ENCODE assay signal across 20 cellular contexts in the genomic region with DNA sequence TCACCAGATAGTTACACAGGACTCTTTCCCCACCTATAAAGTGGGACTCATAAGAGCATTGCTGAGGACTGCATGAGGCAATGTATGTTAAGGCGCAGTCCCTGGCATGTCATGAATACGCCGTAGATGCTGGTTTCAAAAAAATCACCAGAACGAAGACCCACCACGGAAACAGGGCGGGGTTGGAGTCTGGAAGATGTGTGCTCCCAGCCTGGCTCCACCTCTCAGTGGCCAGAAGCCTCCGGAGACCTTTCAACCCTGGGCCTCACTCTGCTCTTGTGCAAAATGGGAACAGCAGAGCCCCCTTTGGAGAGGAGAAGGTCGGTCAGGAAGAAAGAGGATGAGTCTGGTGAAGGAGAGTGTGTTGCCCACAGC. TPM values are rescaled to one million over a fixed set of nuclear protein-coding genes. Genes with fewer than 3 reads are reported as not detected.
DNase-seq lines count a peak whose midpoint lies in the region; ATAC-seq, FAIRE-seq and TF ChIP-seq lines count a peak whose summit lies in the region.
"Had no signal": no experiment of that assay in that cellular context is flagged by ENCODE, and none has a peak within 500 bp of the region (broad histone marks: within the 10 kb centered on the region; RNA-seq: fewer than 3 reads in every experiment).

No MANE protein-coding gene starts in this region.

- H3K27ac ChIP-seq in right lobe of liver, result peak overlapping the region in 1 of 3 donors; percentile 37
- H3K27ac ChIP-seq: 22Rv1 had no signal

- intact Hi-C loops in activated CD8-positive, alpha-beta T cell treated with anti-CD3 and anti-CD28 coated beads for 36 hours (cut with micrococcal nuclease), result no loop called here
- intact Hi-C loops in right lobe of liver (cut with DNase I), result loop anchor here in 1 of 2 donors (10.0 kb wide), 1 partner anchor 72 kb away; no protein-coding TSS in a partner anchor
- intact Hi-C loops in sciatic nerve (cut with DNase I), result no loop called here

- peaks cover 0 to 40% (median 14%) of the 10 kb centered on the region in 4 donors for H3K4me1 ChIP-seq in right lobe of liver

- H3K27me3 ChIP-seq in right lobe of liver, result no peaks in the 10 kb centered on the region

- DNase-seq in activated CD8-positive, alpha-beta T cell treated with anti-CD3 and anti-CD28 coated beads for 36 hours, result peak; percentile 0
- no peak for DNase-seq in activated CD8-positive, alpha-beta T cell treated with anti-CD3 and anti-CD28 coated beads, Interleukin-2, amount 10 ng/mL, durations not matched to agents 7 days and 5 days
- DNase-seq in WTC11 (ENCODE audit: low spot score) (no peak), right lobe of liver (peak in 2 of 3 donors; percentile 23 to 25), sciatic nerve (ENCODE audit: low spot score) (peak; percentile 37), D721Med (ENCODE audit: insufficient read length, low spot score) (no peak), Ammon's horn (ENCODE audit: low spot score) (no peak)
- DNase-seq: DND-41, GOT3, KG1, NCI-H1417 treated with DMSO at 0.1 percent for 48 hours, NCI-H1930, NCI-H510A, NCI-H774, PC-3 had no signal

- no peak for TF ChIP-seq POLR2A in right lobe of liver (IDR thresholded peaks at IDR 0.05)

- no peaks in the 10 kb centered on the region for H3K27me3 Mint-ChIP-seq in activated CD8-positive, alpha-beta T cell treated with anti-CD3 and anti-CD28 coated beads for 36 hours
- no peaks in the 10 kb centered on the region for H3K27me3 Mint-ChIP-seq in activated CD8-positive, alpha-beta T cell treated with anti-CD3 and anti-CD28 coated beads, Interleukin-2, amount 10 ng/mL, durations not matched to agents 7 days and 5 days (ENCODE audit: low read depth)
- H3K27me3 Mint-ChIP-seq in WTC11 (ENCODE audit: low read depth), result peaks cover 32% of the 10 kb centered on the region
- H3K27me3 Mint-ChIP-seq: CD8-positive, alpha-beta memory T cell had no signal

- POLR2A ChIA-PET in activated CD8-positive, alpha-beta T cell treated with anti-CD3 and anti-CD28 coated beads for 36 hours (lab: Charles Lee), result no interaction called here
- POLR2A ChIA-PET in activated CD8-positive, alpha-beta T cell treated with anti-CD3 and anti-CD28 coated beads, Interleukin-2, amount 10 ng/mL, durations not matched to agents 7 days and 5 days (lab: Charles Lee), result no interaction called here
- POLR2A ChIA-PET in WTC11 (lab: Charles Lee), result no interaction called here

- no peak for FAIRE-seq in D721Med (lab: Jason Lieb, UNC)
- FAIRE-seq: G401.6, GM12878 had no signal

- H3K9me3 Mint-ChIP-seq in activated CD8-positive, alpha-beta T cell treated with anti-CD3 and anti-CD28 coated beads for 36 hours, result no peaks in the 10 kb centered on the region
- no peaks in the 10 kb centered on the region for H3K9me3 Mint-ChIP-seq in activated CD8-positive, alpha-beta T cell treated with anti-CD3 and anti-CD28 coated beads, Interleukin-2, amount 10 ng/mL, durations not matched to agents 7 days and 5 days (ENCODE audit: insufficient read depth)
- no peaks in the 10 kb centered on the region for H3K9me3 Mint-ChIP-seq in WTC11
- H3K9me3 Mint-ChIP-seq: CD8-positive, alpha-beta memory T cell had no signal

- H3K4me1 Mint-ChIP-seq in activated CD8-positive, alpha-beta T cell treated with anti-CD3 and anti-CD28 coated beads for 36 hours (ENCODE audit: low read depth), result peaks cover 6% of the 10 kb centered on the region
- no peaks in the 10 kb centered on the region for H3K4me1 Mint-ChIP-seq in activated CD8-positive, alpha-beta T cell treated with anti-CD3 and anti-CD28 coated beads, Interleukin-2, amount 10 ng/mL, durations not matched to agents 7 days and 5 days (ENCODE audit: low read depth)
- H3K4me1 Mint-ChIP-seq in WTC11, result peaks cover 38% of the 10 kb centered on the region

- no peaks in the 10 kb centered on the region for H3K36me3 ChIP-seq in right lobe of liver

- no peak overlapping the region for H3K4me3 Mint-ChIP-seq in activated CD8-positive, alpha-beta T cell treated with anti-CD3 and anti-CD28 coated beads for 36 hours
- no peak overlapping the region for H3K4me3 Mint-ChIP-seq in activated CD8-positive, alpha-beta T cell treated with anti-CD3 and anti-CD28 coated beads, Interleukin-2, amount 10 ng/mL, durations not matched to agents 7 days and 5 days
- H3K4me3 Mint-ChIP-seq in WTC11, result no peak overlapping the region
- H3K4me3 Mint-ChIP-seq: CD8-positive, alpha-beta memory T cell had no signal

- no peak for TF ChIP-seq CTCF in activated CD8-positive, alpha-beta T cell treated with anti-CD3 and anti-CD28 coated beads for 36 hours (IDR thresholded peaks at IDR 0.05)
- TF ChIP-seq CTCF in WTC11 (IDR thresholded peaks at IDR 0.05) (no peak), right lobe of liver (IDR thresholded peaks at IDR 0.05) (no peak), D721Med (IDR thresholded peaks at IDR 0.05; ENCODE audit: insufficient read depth, missing control alignments) (no peak)

- H3K27ac Mint-ChIP-seq in activated CD8-positive, alpha-beta T cell treated with anti-CD3 and anti-CD28 coated beads for 36 hours, result no peak overlapping the region
- H3K27ac Mint-ChIP-seq in activated CD8-positive, alpha-beta T cell treated with anti-CD3 and anti-CD28 coated beads, Interleukin-2, amount 10 ng/mL, durations not matched to agents 7 days and 5 days, result no peak overlapping the region
- no peak overlapping the region for H3K27ac Mint-ChIP-seq in WTC11
- H3K27ac Mint-ChIP-seq: CD8-positive, alpha-beta memory T cell had no signal

- ATAC-seq in activated CD8-positive, alpha-beta T cell treated with anti-CD3 and anti-CD28 coated beads for 36 hours, result no peak
- ATAC-seq in activated CD8-positive, alpha-beta T cell treated with anti-CD3 and anti-CD28 coated beads, Interleukin-2, amount 10 ng/mL, durations not matched to agents 7 days and 5 days, result no peak
- no peak; the same call in 1 of the 2 replicates for ATAC-seq in WTC11
- ATAC-seq in right lobe of liver, result no peak
- no peak for ATAC-seq in sciatic nerve
- no peak for ATAC-seq in GM18520 (IDR thresholded peaks at IDR 0.05; ENCODE audit: unreplicated experiment)
- ATAC-seq: GM12878, PC-3 had no signal

- no peak overlapping the region for H3K4me3 ChIP-seq in right lobe of liver
- H3K4me3 ChIP-seq: GM12878 had no signal

- WGBS in right lobe of liver (ENCODE audit: insufficient coverage, low coverage, low lambda C conversion rate, missing lambda C conversion rate), result 94% methylated on average over 5 of the region's 8 CpGs

- no peaks in the 10 kb centered on the region for H3K36me3 Mint-ChIP-seq in activated CD8-positive, alpha-beta T cell treated with anti-CD3 and anti-CD28 coated beads for 36 hours (ENCODE audit: low read depth)
- no peaks in the 10 kb centered on the region for H3K36me3 Mint-ChIP-seq in activated CD8-positive, alpha-beta T cell treated with anti-CD3 and anti-CD28 coated beads, Interleukin-2, amount 10 ng/mL, durations not matched to agents 7 days and 5 days (ENCODE audit: low read depth)
- no peaks in the 10 kb centered on the region for H3K36me3 Mint-ChIP-seq in WTC11
- H3K36me3 Mint-ChIP-seq: CD8-positive, alpha-beta memory T cell had no signal

- H3K9me3 ChIP-seq in right lobe of liver, result no peaks in the 10 kb centered on the region

- CTCF ChIA-PET in activated CD8-positive, alpha-beta T cell treated with anti-CD3 and anti-CD28 coated beads for 36 hours (lab: Charles Lee), result interaction anchor here (0.8 kb wide), 1 partner anchor 8 kb away, joined by 3 read pairs; no protein-coding TSS in a partner anchor
- CTCF ChIA-PET in activated CD8-positive, alpha-beta T cell treated with anti-CD3 and anti-CD28 coated beads, Interleukin-2, amount 10 ng/mL, durations not matched to agents 7 days and 5 days (lab: Charles Lee), result no interaction called here
- CTCF ChIA-PET in WTC11 (lab: Charles Lee), result no interaction called here

TF ChIP-seq in WTC11, 78 proteins besides CTCF, POLR2A, EP300 and RAD21:
- no peak for TF ChIP-seq ESRRA (CRISPR knock-in tag; IDR thresholded peaks at IDR 0.05; ENCODE audit: borderline replicate concordance)
- TF ChIP-seq SP1 (CRISPR knock-in tag; conservative IDR thresholded peaks at IDR 0.05), result 0 out of 2 replicates have a peak, but pooled peaks have one; percentile 29
- no peak for TF ChIP-seq ETV6 (CRISPR knock-in tag; IDR thresholded peaks at IDR 0.05)
- TF ChIP-seq, protein P1, sequence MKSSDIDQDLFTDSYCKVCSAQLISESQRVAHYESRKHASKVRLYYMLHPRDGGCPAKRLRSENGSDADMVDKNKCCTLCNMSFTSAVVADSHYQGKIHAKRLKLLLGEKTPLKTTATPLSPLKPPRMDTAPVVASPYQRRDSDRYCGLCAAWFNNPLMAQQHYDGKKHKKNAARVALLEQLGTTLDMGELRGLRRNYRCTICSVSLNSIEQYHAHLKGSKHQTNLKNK (CRISPR knock-in tag; IDR thresholded peaks at IDR 0.05), result no peak

RNA-seq across cellular contexts. Expression of gene ZMIZ1, which starts 12.4 kb away (rescaled TPM):
- total RNA-seq in activated CD8-positive, alpha-beta T cell treated with anti-CD3 and anti-CD28 coated beads for 36 hours, result 10 to 100 TPM; 46.5 to 52.2 TPM
- 10 to 100 TPM; 39.9 to 40.6 TPM for total RNA-seq in activated CD8-positive, alpha-beta T cell treated with anti-CD3 and anti-CD28 coated beads, Interleukin-2, amount 10 ng/mL, durations not matched to agents 7 days and 5 days
- total RNA-seq in WTC11 (2021), result 34.3 to 44.4 TPM (median 35.2 TPM) in 3 replicates
- 10 to 100 TPM in 5 of 6 experiments, 1 to 10 TPM in 1; 9.9 to 22.8 (median 12.3) TPM for total RNA-seq in right lobe of liver
- 96.7 TPM for total RNA-seq in sciatic nerve

Comparison
In these comparisons a context has a peak if more than half of its experiments do, and no peak if none do; other contexts are left out.
1. DNase-seq: peak in activated CD8-positive, alpha-beta T cell treated with anti-CD3 and anti-CD28 coated beads for 36 hours (single experiment), right lobe of liver (2 of 3) and sciatic nerve (single experiment); none in activated CD8-positive, alpha-beta T cell treated with anti-CD3 and anti-CD28 coated beads, Interleukin-2, amount 10 ng/mL, durations not matched to agents 7 days and 5 days (single experiment), WTC11 (single experiment), D721Med (single experiment) and Ammon's horn (single experiment).